9 cellular contexts compared by ENCODE assay signal in the genomic region with DNA sequence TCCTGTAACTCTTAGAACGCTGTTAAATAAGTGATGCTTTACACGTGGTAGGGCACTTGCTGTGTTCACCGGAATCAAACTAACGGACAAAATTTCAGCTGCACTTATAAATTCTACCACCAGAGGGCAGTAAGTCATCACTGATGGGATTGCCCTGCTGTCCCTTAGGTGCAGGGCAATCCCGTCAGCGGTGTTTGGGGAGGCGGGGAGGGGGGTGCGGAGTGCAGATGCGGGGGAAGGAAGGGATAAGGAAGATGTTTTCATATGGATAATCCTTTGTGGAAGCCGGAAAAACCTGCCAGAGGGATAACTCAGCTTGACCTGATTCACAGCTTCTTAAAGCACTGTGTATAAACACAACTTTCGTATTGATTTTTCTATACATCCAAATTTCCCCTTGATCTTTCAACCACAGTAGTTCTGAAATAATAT. TPM values are rescaled to one million over a fixed set of nuclear protein-coding genes. Genes with fewer than 3 reads are reported as not detected.
A peak's percentile ranks its signal among the peaks of the same experiment; 100 is the strongest.
DNase-seq lines count a peak whose midpoint lies in the region; ATAC-seq, FAIRE-seq and TF ChIP-seq lines count a peak whose summit lies in the region.
"Had no signal": no experiment of that assay in that cellular context is flagged by ENCODE, and none has a peak within 500 bp of the region (broad histone marks: within the 10 kb centered on the region; RNA-seq: fewer than 3 reads in every experiment).

No MANE protein-coding gene starts in this region.

- H2AFZ ChIP-seq in DND-41 (ENCODE audit: low read depth, low read length) (no peak overlapping the region), Karpas-422 (ENCODE audit: low read length) (no peak overlapping the region)

- DNase-seq in DND-41 (peak; percentile 68), Karpas-422 (peak; percentile 94), RPMI7951 (ENCODE audit: low read depth) (peak; percentile 50), frontal cortex (ENCODE audit: low spot score in 2 of 2) (peak; percentile 47 to 69), occipital lobe (lab: John Stamatoyannopoulos, UW) (peak; percentile 20), urothelium cell line (ENCODE audit: low spot score) (peak; percentile 93)
- peak; percentile 12 for DNase-seq in activated effector memory CD4-positive, alpha-beta T cell treated with Interleukin-2 at 50 U/mL for 16 hours

- ATAC-seq in DND-41 (ENCODE audit: insufficient read depth, low read depth) (peak; percentile 94), HG02642 (IDR thresholded peaks at IDR 0.05; ENCODE audit: poor library complexity, unreplicated experiment) (no peak)

- H3K9ac ChIP-seq in DND-41 (ENCODE audit: low read depth, low read length) (no peak overlapping the region), Karpas-422 (ENCODE audit: low read length) (no peak overlapping the region)

- H3K27ac ChIP-seq in DND-41 (ENCODE audit: low read length) (no peak overlapping the region), Karpas-422 (ENCODE audit: low read length) (no peak overlapping the region)

- no peaks in the 10 kb centered on the region for H3K9me2 ChIP-seq in Karpas-422 (replicated peaks; ENCODE audit: insufficient read depth, low read length)

- no peaks in the 10 kb centered on the region for H3K36me3 ChIP-seq in DND-41 (ENCODE audit: insufficient read depth, low read length)
- H3K36me3 ChIP-seq in Karpas-422 (ENCODE audit: insufficient read depth, low read length) = no peaks in the 10 kb centered on the region

- H3K4me1 ChIP-seq in DND-41 (ENCODE audit: insufficient read depth, low read length) (no peaks in the 10 kb centered on the region), Karpas-422 (ENCODE audit: low read length) (no peaks in the 10 kb centered on the region)

- H3K9me3 ChIP-seq in DND-41 (ENCODE audit: insufficient read depth, low read length, severe bottlenecking) = no peaks in the 10 kb centered on the region
- H3K9me3 ChIP-seq in Karpas-422 (ENCODE audit: low read length) = no peaks in the 10 kb centered on the region

- H3K79me2 ChIP-seq in DND-41 (ENCODE audit: insufficient read depth, low read length) = no peaks in the 10 kb centered on the region
- no peaks in the 10 kb centered on the region for H3K79me2 ChIP-seq in Karpas-422 (ENCODE audit: low read length)

- peaks cover 16% of the 10 kb centered on the region for H3K27me3 ChIP-seq in DND-41 (ENCODE audit: insufficient read depth, low read length, poor library complexity)
- H3K27me3 ChIP-seq in Karpas-422 (ENCODE audit: low read length) = no peaks in the 10 kb centered on the region

- FAIRE-seq in frontal cortex (lab: Jason Lieb, UNC) (no peak), urothelium cell line (lab: Jason Lieb, UNC) (peak; percentile 97)
- FAIRE-seq: colon had no signal

- H3K4me2 ChIP-seq in DND-41 (ENCODE audit: insufficient read depth, low read length) (no peak overlapping the region), Karpas-422 (ENCODE audit: low read depth, low read length, poor library complexity, severe bottlenecking) (no peak overlapping the region)

- H4K20me1 ChIP-seq in DND-41 (ENCODE audit: insufficient read depth, low read length) (no peaks in the 10 kb centered on the region), Karpas-422 (ENCODE audit: insufficient read depth, low read depth, low read length) (no peaks in the 10 kb centered on the region; the same call in 1 of the 2 replicates)

- H3K4me3 ChIP-seq in DND-41 (ENCODE audit: low read depth in 1 of 2, low read length in 2 of 2) = no peak overlapping the region
- no peak overlapping the region for H3K4me3 ChIP-seq in Karpas-422 (ENCODE audit: low read length)

- TF ChIP-seq CTCF in DND-41 (IDR thresholded peaks at IDR 0.05; ENCODE audit: borderline replicate concordance, extremely low read depth, low read length, poor library complexity, severe bottlenecking) = peak; percentile 94

RNA-seq across cellular contexts. Expression of a gene that starts 21.7 kb away (rescaled TPM):
- total RNA-seq in Karpas-422 (2014; rRNA removed; shearing (Covaris generic); ENCODE audit: low replicate concordance) = not detected in 2 replicates
- not detected in 2 replicates for total RNA-seq in RPMI7951 (2014; rRNA removed; shearing (Covaris generic))
- not detected for total RNA-seq in frontal cortex
- total RNA-seq in occipital lobe = not detected

RNA-seq across cellular contexts. Expression of a gene that starts 51.8 kb away (rescaled TPM):
- total RNA-seq in Karpas-422 (2014; rRNA removed; shearing (Covaris generic); ENCODE audit: low replicate concordance) = 292 and 379 TPM in 2 replicates
- 67.2 and 76.4 TPM in 2 replicates for total RNA-seq in RPMI7951 (2014; rRNA removed; shearing (Covaris generic))
- 120 TPM for total RNA-seq in frontal cortex
- total RNA-seq in occipital lobe = 118 TPM

Comparison
In these comparisons a context has a peak if more than half of its experiments do, and no peak if none do; other contexts are left out.
1. DNase-seq: peak in every context shown above with its lines; median percentile 94 in Karpas-422; 93 in urothelium cell line; 68 in DND-41; 58 in frontal cortex; 50 in RPMI7951; 20 in occipital lobe; 12 in activated effector memory CD4-positive, alpha-beta T cell treated with Interleukin-2 at 50 U/mL for 16 hours.